20 cellular contexts compared by ENCODE assay signal in the genomic region with DNA sequence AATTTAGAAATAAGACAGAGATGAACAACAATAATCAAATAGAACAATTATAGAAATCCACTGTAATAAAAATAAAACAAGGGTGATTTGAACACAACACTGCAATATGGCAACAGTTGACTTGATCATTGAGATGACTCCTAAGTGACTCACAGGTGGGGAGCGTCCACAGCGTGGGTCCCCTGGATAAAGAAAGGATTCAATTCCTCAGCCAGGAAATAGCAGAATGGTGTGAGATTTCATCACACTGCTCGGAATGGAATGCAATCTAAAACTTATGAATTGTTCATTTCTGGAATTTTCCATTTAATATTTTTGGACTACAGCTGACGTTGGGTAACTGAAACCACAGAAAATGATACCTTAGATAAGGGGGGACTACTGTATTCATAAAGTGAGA.
DNase-seq lines count a peak whose midpoint lies in the region; ATAC-seq and TF ChIP-seq lines count a peak whose summit lies in the region.
"Had no signal": no experiment of that assay in that cellular context is flagged by ENCODE, and none has a peak within 500 bp of the region (broad histone marks: within the 10 kb centered on the region; RNA-seq: fewer than 3 reads in every experiment).

No MANE protein-coding gene starts in this region.

- no peaks in the 10 kb centered on the region for H3K9me3 ChIP-seq in RWPE2 (ENCODE audit: severe bottlenecking)
- H3K9me3 ChIP-seq: HAP-1 had no signal

- no peak for TF ChIP-seq CTCF in RWPE2 (IDR thresholded peaks at IDR 0.05; ENCODE audit: poor library complexity, severe bottlenecking)
- no peak for TF ChIP-seq CTCF in retinal pigment epithelial cell (conservative IDR thresholded peaks at IDR 0.05; ENCODE audit: low read depth, low read length)

- H3K27ac ChIP-seq in RWPE2 (ENCODE audit: poor library complexity, severe bottlenecking) = peak overlapping the region; percentile 51
- H3K27ac ChIP-seq: cardiac muscle cell, heart left ventricle, KMS-11, WERI-Rb-1 had no signal

- H3K4me1 ChIP-seq in RWPE2 (ENCODE audit: insufficient read depth, poor library complexity, severe bottlenecking) = peaks cover 11% of the 10 kb centered on the region
- H3K4me1 ChIP-seq: HAP-1, heart left ventricle had no signal

- peak; percentile 96 for ATAC-seq in RWPE2 (ENCODE audit: low read depth)
- ATAC-seq: activated CD8-positive, alpha-beta T cell treated with anti-CD3 and anti-CD28 coated beads, Interleukin-2, amount 10 ng/mL, durations not matched to agents 7 days and 5 days; PC-3 had no signal

- H3K27me3 ChIP-seq in RWPE2 (ENCODE audit: insufficient read depth, poor library complexity, severe bottlenecking) (no peaks in the 10 kb centered on the region), H7 (ENCODE audit: control insufficient read depth, insufficient read depth, low read length) (peaks cover 3% of the 10 kb centered on the region; the same call in 1 of the 2 replicates)
- H3K27me3 ChIP-seq: cardiac muscle cell, heart left ventricle had no signal

- peak; percentile 88 for DNase-seq in EL
- DNase-seq in RWPE2 (ENCODE audit: low spot score) = peak; percentile 52
- DNase-seq in fibroblast of gingiva (ENCODE audit: low read depth) = peak; percentile 84
- peak; percentile 6 for DNase-seq in retinal pigment epithelial cell (ENCODE audit: low read depth)
- no peak for DNase-seq in HCEC 1CT
- no peak for DNase-seq in NCI-H187 (lab: John Stamatoyannopoulos, UW)
- no peak for DNase-seq in H7
- no peak for DNase-seq in activated naive CD4-positive, alpha-beta T cell treated with Interleukin-2 at 50 U/mL for 16 hours
- DNase-seq: activated CD8-positive, alpha-beta T cell treated with anti-CD3 and anti-CD28 coated beads, Interleukin-2, amount 10 ng/mL, durations not matched to agents 7 days and 5 days; activated effector memory CD4-positive, alpha-beta T cell treated with anti-CD3 and anti-CD28 coated beads, Interleukin-2, amount 50 U/mL, for 16 hours; DND-41; effector memory CD4-positive, alpha-beta T cell; heart left ventricle; NCI-H1417; NCI-H510A treated with DMSO at 0.1 percent for 48 hours; PC-3; WERI-Rb-1 had no signal

- H3K4me3 ChIP-seq in RWPE2 (ENCODE audit: severe bottlenecking) = no peak overlapping the region
- H3K4me3 ChIP-seq in retinal pigment epithelial cell (ENCODE audit: low read length) = no peak overlapping the region
- H3K4me3 ChIP-seq in H7 (ENCODE audit: insufficient read depth, low read depth, low read length) = no peak overlapping the region
- H3K4me3 ChIP-seq: cardiac muscle cell, HAP-1, heart left ventricle had no signal

- H3K36me3 ChIP-seq in RWPE2 (ENCODE audit: low read depth) (no peaks in the 10 kb centered on the region), H7 (replicated peaks; ENCODE audit: control insufficient read depth, insufficient read depth, low read length) (no peaks in the 10 kb centered on the region)
- H3K36me3 ChIP-seq: cardiac muscle cell, HAP-1, heart left ventricle, WERI-Rb-1 had no signal

Comparison
In these comparisons a context has a peak if more than half of its experiments do, and no peak if none do; other contexts are left out.
1. DNase-seq: peak in EL (single experiment), RWPE2 (single experiment), fibroblast of gingiva (single experiment) and retinal pigment epithelial cell (single experiment); none in HCEC 1CT (single experiment), NCI-H187 (0 of 2), H7 (single experiment) and activated naive CD4-positive, alpha-beta T cell treated with Interleukin-2 at 50 U/mL for 16 hours (single experiment).